In the genomic region with DNA sequence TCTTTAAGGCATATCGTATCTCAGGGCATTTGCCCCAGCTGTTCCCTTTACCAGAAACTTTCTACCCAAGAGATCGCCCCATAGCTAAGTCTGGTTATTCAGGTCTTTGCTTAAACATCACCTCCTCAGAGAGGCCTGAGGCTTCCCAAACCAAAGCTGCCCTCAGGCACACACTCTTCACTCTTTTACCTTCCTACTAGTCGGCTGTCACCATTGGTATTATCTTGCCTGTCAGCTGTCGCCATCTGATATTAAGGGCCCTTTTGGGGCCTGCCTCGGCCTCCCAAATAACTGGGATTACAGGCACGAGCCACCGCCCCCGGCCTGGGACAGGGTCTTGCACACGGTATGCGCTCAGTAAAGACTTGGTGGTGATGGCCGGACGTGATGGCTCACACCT, we compare ENCODE assay signal across 9 cellular contexts. TPM values are rescaled to one million over a fixed set of nuclear protein-coding genes. Genes with fewer than 3 reads are reported as not detected.
A peak's percentile ranks its signal among the peaks of the same experiment; 100 is the strongest.
DNase-seq lines count a peak whose midpoint lies in the region; ATAC-seq lines count a peak whose summit lies in the region.
"Had no signal": no experiment of that assay in that cellular context is flagged by ENCODE, and none has a peak within 500 bp of the region (broad histone marks: within the 10 kb centered on the region; RNA-seq: fewer than 3 reads in every experiment).

No MANE protein-coding gene starts in this region.

- H3K4me3 ChIP-seq in iPS-15b (ENCODE audit: low read depth, low read length), result peak overlapping the region; percentile 99

- peak overlapping the region; percentile 66 for H3K27ac Mint-ChIP-seq in T-helper 1 cell treated with Interleukin-12 subunit alpha and Interleukin-12 subunit beta and Interleukin-4 antibody, amounts not matched to agents 30 μg/mL and 1 μg/mL, for 36 hours
- peak overlapping the region; percentile 51 for H3K27ac Mint-ChIP-seq in activated T-helper 1 cell treated with anti-CD3 and anti-CD28 coated beads, Interleukin-12 subunit alpha, Interleukin-12 subunit beta, Interleukin-2, Interleukin-4 antibody, amounts not matched to agents 30 ng/mL and 10 ng/mL and 1 ng/mL, durations not matched to agents 14 hours and 24 hours and 36 hours
- H3K27ac Mint-ChIP-seq in stimulated activated naive CD8-positive, alpha-beta T cell treated with anti-CD3 and anti-CD28 coated beads, Interleukin-15, amount 100 ng/mL, for 72 hours, result peak overlapping the region; percentile 89 to 93

- H3K9me3 ChIP-seq in iPS-15b (ENCODE audit: control insufficient read depth, insufficient read depth, low read length), result no peaks in the 10 kb centered on the region

- peaks cover 20% of the 10 kb centered on the region for H3K36me3 ChIP-seq in iPS-15b (ENCODE audit: control insufficient read depth, insufficient read depth, low read length)

- ATAC-seq in stimulated activated naive CD8-positive, alpha-beta T cell treated with anti-CD3 and anti-CD28 coated beads, Interleukin-15, amount 100 ng/mL, for 72 hours, result no peak
- ATAC-seq in HG02852 (IDR thresholded peaks at IDR 0.05; ENCODE audit: unreplicated experiment) (no peak), HG03460 (IDR thresholded peaks at IDR 0.05; ENCODE audit: unreplicated experiment) (no peak)

- peaks cover 3% of the 10 kb centered on the region for H3K4me1 ChIP-seq in iPS-15b (ENCODE audit: control insufficient read depth, insufficient read depth, low read length)

- H3K9ac ChIP-seq in iPS-15b (ENCODE audit: low read depth, low read length), result peak overlapping the region; percentile 97

- no peaks in the 10 kb centered on the region for H3K9me3 Mint-ChIP-seq in T-helper 1 cell treated with Interleukin-12 subunit alpha and Interleukin-12 subunit beta and Interleukin-4 antibody, amounts not matched to agents 30 μg/mL and 1 μg/mL, for 36 hours
- no peaks in the 10 kb centered on the region for H3K9me3 Mint-ChIP-seq in activated T-helper 1 cell treated with anti-CD3 and anti-CD28 coated beads, Interleukin-12 subunit alpha, Interleukin-12 subunit beta, Interleukin-2, Interleukin-4 antibody, amounts not matched to agents 30 ng/mL and 10 ng/mL and 1 ng/mL, durations not matched to agents 14 hours and 24 hours and 36 hours
- no peaks in the 10 kb centered on the region for H3K9me3 Mint-ChIP-seq in stimulated activated naive CD8-positive, alpha-beta T cell treated with anti-CD3 and anti-CD28 coated beads, Interleukin-15, amount 100 ng/mL, for 72 hours

- H3K4me3 Mint-ChIP-seq in T-helper 1 cell treated with Interleukin-12 subunit alpha and Interleukin-12 subunit beta and Interleukin-4 antibody, amounts not matched to agents 30 μg/mL and 1 μg/mL, for 36 hours, result peak overlapping the region; percentile 77
- peak overlapping the region; percentile 90 for H3K4me3 Mint-ChIP-seq in activated T-helper 1 cell treated with anti-CD3 and anti-CD28 coated beads, Interleukin-12 subunit alpha, Interleukin-12 subunit beta, Interleukin-2, Interleukin-4 antibody, amounts not matched to agents 30 ng/mL and 10 ng/mL and 1 ng/mL, durations not matched to agents 14 hours and 24 hours and 36 hours
- peak overlapping the region; percentile 71 to 78 for H3K4me3 Mint-ChIP-seq in stimulated activated naive CD8-positive, alpha-beta T cell treated with anti-CD3 and anti-CD28 coated beads, Interleukin-15, amount 100 ng/mL, for 72 hours

- DNase-seq in T-helper 1 cell (no peak), NCI-H524 (lab: John Stamatoyannopoulos, UW) (no peak)
- DNase-seq in activated T-helper 1 cell treated with anti-CD3 and anti-CD28 coated beads, Interleukin-12 subunit alpha, Interleukin-12 subunit beta, Interleukin-2, Interleukin-4 antibody, amounts not matched to agents 30 ng/mL and 10 ng/mL and 1 ng/mL, durations not matched to agents 14 hours and 24 hours and 36 hours (ENCODE audit: low spot score), result no peak
- DNase-seq in stimulated activated naive CD8-positive, alpha-beta T cell treated with anti-CD3 and anti-CD28 coated beads, Interleukin-15, amount 100 ng/mL, for 72 hours, result no peak
- DNase-seq: C1 segment of cervical spinal cord had no signal

- no peaks in the 10 kb centered on the region for H3K27me3 ChIP-seq in iPS-15b (ENCODE audit: control insufficient read depth, insufficient read depth, low read length)

- intact Hi-C loops in activated T-helper 1 cell treated with anti-CD3 and anti-CD28 coated beads, Interleukin-12 subunit alpha, Interleukin-12 subunit beta, Interleukin-2, Interleukin-4 antibody, amounts not matched to agents 30 ng/mL and 10 ng/mL and 1 ng/mL, durations not matched to agents 14 hours and 24 hours and 36 hours (cut with micrococcal nuclease), result loop anchor here (2.0 kb wide), 1 partner anchor 65 kb away; the partner anchor contains the start of gene GCDH

- peaks cover 27% of the 10 kb centered on the region for H3K36me3 Mint-ChIP-seq in T-helper 1 cell treated with Interleukin-12 subunit alpha and Interleukin-12 subunit beta and Interleukin-4 antibody, amounts not matched to agents 30 μg/mL and 1 μg/mL, for 36 hours (ENCODE audit: low read depth)
- peaks cover 25% of the 10 kb centered on the region for H3K36me3 Mint-ChIP-seq in activated T-helper 1 cell treated with anti-CD3 and anti-CD28 coated beads, Interleukin-12 subunit alpha, Interleukin-12 subunit beta, Interleukin-2, Interleukin-4 antibody, amounts not matched to agents 30 ng/mL and 10 ng/mL and 1 ng/mL, durations not matched to agents 14 hours and 24 hours and 36 hours (ENCODE audit: low read depth)

- H3K4me1 Mint-ChIP-seq in T-helper 1 cell treated with Interleukin-12 subunit alpha and Interleukin-12 subunit beta and Interleukin-4 antibody, amounts not matched to agents 30 μg/mL and 1 μg/mL, for 36 hours (ENCODE audit: low read depth), result peaks cover 23% of the 10 kb centered on the region
- peaks cover 27% of the 10 kb centered on the region for H3K4me1 Mint-ChIP-seq in activated T-helper 1 cell treated with anti-CD3 and anti-CD28 coated beads, Interleukin-12 subunit alpha, Interleukin-12 subunit beta, Interleukin-2, Interleukin-4 antibody, amounts not matched to agents 30 ng/mL and 10 ng/mL and 1 ng/mL, durations not matched to agents 14 hours and 24 hours and 36 hours (ENCODE audit: low read depth)
- peaks cover 50% of the 10 kb centered on the region for H3K4me1 Mint-ChIP-seq in stimulated activated naive CD8-positive, alpha-beta T cell treated with anti-CD3 and anti-CD28 coated beads, Interleukin-15, amount 100 ng/mL, for 72 hours

- no peaks in the 10 kb centered on the region for H3K27me3 Mint-ChIP-seq in T-helper 1 cell treated with Interleukin-12 subunit alpha and Interleukin-12 subunit beta and Interleukin-4 antibody, amounts not matched to agents 30 μg/mL and 1 μg/mL, for 36 hours (ENCODE audit: low read depth)
- no peaks in the 10 kb centered on the region for H3K27me3 Mint-ChIP-seq in activated T-helper 1 cell treated with anti-CD3 and anti-CD28 coated beads, Interleukin-12 subunit alpha, Interleukin-12 subunit beta, Interleukin-2, Interleukin-4 antibody, amounts not matched to agents 30 ng/mL and 10 ng/mL and 1 ng/mL, durations not matched to agents 14 hours and 24 hours and 36 hours (ENCODE audit: insufficient read depth)
- H3K27me3 Mint-ChIP-seq in stimulated activated naive CD8-positive, alpha-beta T cell treated with anti-CD3 and anti-CD28 coated beads, Interleukin-15, amount 100 ng/mL, for 72 hours, result no peaks in the 10 kb centered on the region

RNA-seq across cellular contexts. Expression of gene GADD45GIP1, which starts 1.0 kb away (rescaled TPM):
- 32.1 and 33.2 TPM in 2 replicates for total RNA-seq in activated T-helper 1 cell treated with anti-CD3 and anti-CD28 coated beads, Interleukin-12 subunit alpha, Interleukin-12 subunit beta, Interleukin-2, Interleukin-4 antibody, amounts not matched to agents 30 ng/mL and 10 ng/mL and 1 ng/mL, durations not matched to agents 14 hours and 24 hours and 36 hours

RNA-seq across cellular contexts. Expression of gene RAD23A, which starts 10.3 kb away (rescaled TPM):
- total RNA-seq in activated T-helper 1 cell treated with anti-CD3 and anti-CD28 coated beads, Interleukin-12 subunit alpha, Interleukin-12 subunit beta, Interleukin-2, Interleukin-4 antibody, amounts not matched to agents 30 ng/mL and 10 ng/mL and 1 ng/mL, durations not matched to agents 14 hours and 24 hours and 36 hours, result 197 and 202 TPM in 2 replicates

RNA-seq across cellular contexts. Expression of gene DAND5, which starts 13.4 kb away (rescaled TPM):
- 0.10 TPM in 2 replicates for total RNA-seq in activated T-helper 1 cell treated with anti-CD3 and anti-CD28 coated beads, Interleukin-12 subunit alpha, Interleukin-12 subunit beta, Interleukin-2, Interleukin-4 antibody, amounts not matched to agents 30 ng/mL and 10 ng/mL and 1 ng/mL, durations not matched to agents 14 hours and 24 hours and 36 hours

RNA-seq across cellular contexts. Expression of gene CALR, which starts 17.6 kb away (rescaled TPM):
- 913 and 933 TPM in 2 replicates for total RNA-seq in activated T-helper 1 cell treated with anti-CD3 and anti-CD28 coated beads, Interleukin-12 subunit alpha, Interleukin-12 subunit beta, Interleukin-2, Interleukin-4 antibody, amounts not matched to agents 30 ng/mL and 10 ng/mL and 1 ng/mL, durations not matched to agents 14 hours and 24 hours and 36 hours

RNA-seq across cellular contexts. Expression of gene FARSA, which starts 22.5 kb away (rescaled TPM):
- 217 and 220 TPM in 2 replicates for total RNA-seq in activated T-helper 1 cell treated with anti-CD3 and anti-CD28 coated beads, Interleukin-12 subunit alpha, Interleukin-12 subunit beta, Interleukin-2, Interleukin-4 antibody, amounts not matched to agents 30 ng/mL and 10 ng/mL and 1 ng/mL, durations not matched to agents 14 hours and 24 hours and 36 hours
